ENCODE assay signal across 27 cellular contexts in genomic region chr22:39375646-39376045, GRCh38. TPM values are rescaled to one million over a fixed set of nuclear protein-coding genes. Genes with fewer than 3 reads are reported as not detected.
DNase-seq lines count a peak whose midpoint lies in the region; ATAC-seq, FAIRE-seq and TF ChIP-seq lines count a peak whose summit lies in the region.
"Had no signal": no experiment of that assay in that cellular context is flagged by ENCODE, and none has a peak within 500 bp of the region (broad histone marks: within the 10 kb centered on the region; RNA-seq: fewer than 3 reads in every experiment).

No MANE protein-coding gene starts in this region.

- H3K9me3 Mint-ChIP-seq in neural progenitor cell: no peaks in the 10 kb centered on the region
- H3K9me3 Mint-ChIP-seq: CD8-positive, alpha-beta memory T cell had no signal

- FAIRE-seq in urothelium cell line (lab: Jason Lieb, UNC): peak; percentile 32
- FAIRE-seq: A549, GM12878, GM12892, GM18507 had no signal

- H3K4me1 Mint-ChIP-seq in neural progenitor cell: peaks cover under 1% of the 10 kb centered on the region
- H3K4me1 Mint-ChIP-seq: B cell; CD4-positive, alpha-beta memory T cell; CD4-positive, CD25-positive, alpha-beta regulatory T cell; CD8-positive, alpha-beta memory T cell had no signal

- H3F3A ChIP-seq in neural progenitor cell (ENCODE audit: low read depth): no peaks in the 10 kb centered on the region

- H3K4me3 ChIP-seq in BLaER1: no peak overlapping the region
- no peak overlapping the region for H3K4me3 ChIP-seq in neural progenitor cell
- no peak overlapping the region for H3K4me3 ChIP-seq in osteoblast (ENCODE audit: insufficient read depth, low read length)
- H3K4me3 ChIP-seq: A549, GM12878 had no signal

- H4K20me1 ChIP-seq in BLaER1 (no peaks in the 10 kb centered on the region), neural progenitor cell (ENCODE audit: low read depth) (no peaks in the 10 kb centered on the region), osteoblast (ENCODE audit: insufficient read depth, low read length) (no peaks in the 10 kb centered on the region)

- ATAC-seq in HG03039 (IDR thresholded peaks at IDR 0.05; ENCODE audit: unreplicated experiment) (no peak), GM18511 (IDR thresholded peaks at IDR 0.05; ENCODE audit: unreplicated experiment) (no peak)
- ATAC-seq: A549, GM12878 had no signal

- peaks cover 16% of the 10 kb centered on the region for H3K9me3 ChIP-seq in BLaER1
- no peaks in the 10 kb centered on the region for H3K9me3 ChIP-seq in neural progenitor cell (ENCODE audit: low read depth)
- peaks cover 4% of the 10 kb centered on the region for H3K9me3 ChIP-seq in osteoblast (ENCODE audit: low read depth, low read length)
- H3K9me3 ChIP-seq: A549 had no signal

- peaks cover 48% of the 10 kb centered on the region for H3K4me1 ChIP-seq in BLaER1
- H3K4me1 ChIP-seq in neural progenitor cell: no peaks in the 10 kb centered on the region
- no peaks in the 10 kb centered on the region for H3K4me1 ChIP-seq in osteoblast (ENCODE audit: insufficient read depth, low read length)
- H3K4me1 ChIP-seq: A549 had no signal

- H3K27me3 ChIP-seq in BLaER1 (no peaks in the 10 kb centered on the region), neural progenitor cell (no peaks in the 10 kb centered on the region), osteoblast (ENCODE audit: insufficient read depth, low read length) (no peaks in the 10 kb centered on the region)

- H3K4me3 Mint-ChIP-seq in neural progenitor cell: no peak overlapping the region
- H3K4me3 Mint-ChIP-seq: B cell; CD14-positive monocyte; CD4-positive, alpha-beta memory T cell; CD4-positive, CD25-positive, alpha-beta regulatory T cell; CD8-positive, alpha-beta memory T cell had no signal

- no peak overlapping the region for H3K4me2 ChIP-seq in BLaER1
- H3K4me2 ChIP-seq in neural progenitor cell: no peak overlapping the region
- H3K4me2 ChIP-seq in osteoblast (ENCODE audit: insufficient read depth, low read length): no peak overlapping the region
- H3K4me2 ChIP-seq: A549 had no signal

- peaks cover 83% of the 10 kb centered on the region for H3K36me3 ChIP-seq in BLaER1
- H3K36me3 ChIP-seq in neural progenitor cell: no peaks in the 10 kb centered on the region
- no peaks in the 10 kb centered on the region for H3K36me3 ChIP-seq in osteoblast (ENCODE audit: insufficient read depth, low read length)

- peaks cover 4% of the 10 kb centered on the region for H3K36me3 Mint-ChIP-seq in neural progenitor cell
- H3K36me3 Mint-ChIP-seq: CD4-positive, alpha-beta memory T cell; CD4-positive, CD25-positive, alpha-beta regulatory T cell; CD8-positive, alpha-beta memory T cell had no signal

- DNase-seq in neural progenitor cell (ENCODE audit: low spot score): no peak
- DNase-seq in osteoblast (ENCODE audit: insufficient read length, low spot score, missing footprints): peak; percentile 61
- no peak for DNase-seq in urothelium cell line (ENCODE audit: low spot score)
- DNase-seq in NCI-H1930 (lab: John Stamatoyannopoulos, UW): no peak
- DNase-seq: AML-193; C1 segment of cervical spinal cord; CD4-positive, alpha-beta memory T cell; CD4-positive, CD25-positive, alpha-beta regulatory T cell; CD8-positive, alpha-beta memory T cell; COR-L47; DMS 273 treated with DMSO at 0.1 percent for 48 hours; DMS153; DMS53; DMS79; DND-41; EL; GDM1 had no signal

- H3K27me3 Mint-ChIP-seq in neural progenitor cell (ENCODE audit: insufficient read depth, low read depth): peaks cover 5% of the 10 kb centered on the region
- H3K27me3 Mint-ChIP-seq: B cell had no signal

- H2AFZ ChIP-seq in neural progenitor cell (replicated peaks) (no peak overlapping the region), osteoblast (ENCODE audit: low read length) (no peak overlapping the region)

- no peak overlapping the region for H3K27ac Mint-ChIP-seq in neural progenitor cell
- H3K27ac Mint-ChIP-seq: B cell; CD4-positive, alpha-beta memory T cell; CD4-positive, CD25-positive, alpha-beta regulatory T cell had no signal

- H3K27ac ChIP-seq in BLaER1: peak overlapping the region; percentile 78; the same call in 1 of the 2 replicates
- no peak overlapping the region for H3K27ac ChIP-seq in neural progenitor cell
- H3K27ac ChIP-seq in osteoblast (ENCODE audit: low read depth, low read length): no peak overlapping the region
- H3K27ac ChIP-seq: 22Rv1, A549 had no signal

- H3K9ac ChIP-seq in BLaER1 (no peak overlapping the region), neural progenitor cell (peak overlapping the region; percentile 8)

- TF ChIP-seq CTCF in neural progenitor cell (IDR thresholded peaks at IDR 0.05): no peak
- no peak for TF ChIP-seq CTCF in osteoblast (IDR thresholded peaks at IDR 0.05; ENCODE audit: extremely low read depth, low read depth, low read length)

- H3K79me2 ChIP-seq in neural progenitor cell (ENCODE audit: low read depth): no peaks in the 10 kb centered on the region
- no peaks in the 10 kb centered on the region for H3K79me2 ChIP-seq in osteoblast (ENCODE audit: insufficient read depth, low read length)

RNA-seq across cellular contexts. Expression of gene TAB1, which starts 23.9 kb away (rescaled TPM):
- total RNA-seq in neural progenitor cell (ENCODE audit: low replicate concordance): 15.8 and 28.7 TPM in 2 replicates
- total RNA-seq in osteoblast: 12.7 TPM in 2 replicates

RNA-seq across cellular contexts. Expression of gene SYNGR1, which starts 25.9 kb away (rescaled TPM):
- total RNA-seq in neural progenitor cell (ENCODE audit: low replicate concordance): 11.0 and 26.9 TPM in 2 replicates
- 2.1 and 3.6 TPM in 2 replicates for total RNA-seq in osteoblast
- total RNA-seq: CD4-positive, alpha-beta memory T cell had no signal

RNA-seq across cellular contexts. Expression of gene RPL3, which starts 56.2 kb away (rescaled TPM):
- total RNA-seq in neural progenitor cell (ENCODE audit: low replicate concordance) (3,021 and 4,709 TPM in 2 replicates), osteoblast (1,858 and 2,119 TPM in 2 replicates)
